Comparison of ENCODE assay signal across 26 cellular contexts in the genomic region with DNA sequence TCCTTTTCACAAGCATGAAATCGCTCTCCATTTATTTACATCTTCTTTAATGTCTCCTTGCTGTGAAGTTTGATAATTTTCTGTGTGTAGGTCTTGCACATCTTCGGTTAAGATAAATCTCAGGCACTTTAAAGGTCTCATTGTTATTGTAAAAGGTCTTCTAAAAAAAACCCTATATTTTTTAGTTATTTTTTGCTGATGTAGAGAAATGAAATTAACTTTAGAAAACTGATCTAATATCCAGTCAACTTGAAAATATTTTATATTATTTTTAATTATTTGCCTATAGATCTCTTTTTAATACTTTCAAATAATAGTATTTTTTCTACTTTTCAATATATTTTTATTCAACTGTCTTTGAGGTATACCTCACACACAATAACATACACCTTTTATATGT.
"Had no signal": no experiment of that assay in that cellular context is flagged by ENCODE, and none has a peak within 500 bp of the region (broad histone marks: within the 10 kb centered on the region; RNA-seq: fewer than 3 reads in every experiment).

No MANE protein-coding gene starts in this region.

- H3K27ac ChIP-seq: neutrophil, parathyroid adenoma, psoas muscle, skin epidermis, stomach, thoracic aorta, thyroid gland, tibial nerve, upper lobe of left lung, vagina had no signal

- H3K4me3 ChIP-seq: psoas muscle, skin epidermis, stomach, thoracic aorta, thyroid gland, tibial nerve, upper lobe of left lung, vagina had no signal

- DNase-seq: naive thymus-derived CD8-positive, alpha-beta T cell; nephron progenitor cell; nucleus accumbens; posterior cingulate gyrus; psoas muscle; right cardiac atrium; stimulated activated CD4-positive, alpha-beta T cell treated with anti-CD3 and anti-CD28 coated beads, Interleukin-15, amount 100 ng/mL, for 24 hours; stimulated activated CD4-positive, alpha-beta T cell treated with anti-CD3 and anti-CD28 coated beads, Interleukin-2, amount 100 ng/mL, for 24 hours; stimulated activated CD4-positive, alpha-beta T cell treated with anti-CD3 and anti-CD28 coated beads, Interleukin-2, amount 100 ng/mL, for 48 hours; stimulated activated CD4-positive, alpha-beta T cell treated with anti-CD3 and anti-CD28 coated beads, Interleukin-4, amount 100 ng/mL, for 24 hours; stimulated activated naive B cell treated with anti-CD40 and anti-IgM and Interleukin-4, amounts not matched to agents 10 μg/mL and 1 μg/mL and 100 μg/mL, for 72 hours; stimulated activated naive CD4-positive, alpha-beta T cell treated with Interleukin-2 at 50 U/mL for 16 hours; stomach; thyroid gland; trophoblast cell; upper lobe of left lung had no signal

- H3K27me3 ChIP-seq: thyroid gland, tibial nerve, upper lobe of left lung, vagina had no signal

- ATAC-seq: naive thymus-derived CD8-positive, alpha-beta T cell; natural killer cell treated with Interleukin-12 subunit alpha and Interleukin-12 subunit beta and Interleukin-15 and Interleukin-18, amount 100 ng/mL, for 72 hours; psoas muscle; right cardiac atrium; sciatic nerve; stimulated activated effector memory CD8-positive, alpha-beta T cell treated with anti-CD3 and anti-CD28 coated beads, Interleukin-12 subunit alpha, Interleukin-12 subunit beta, amount 100 ng/mL, for 72 hours; stimulated activated naive B cell treated with anti-CD40 and anti-IgM and Interleukin-4, amounts not matched to agents 10 μg/mL and 1 μg/mL and 100 μg/mL, for 72 hours had no signal

- H3K9ac ChIP-seq: parathyroid adenoma had no signal

- H3K9me3 ChIP-seq: neutrophil, thoracic aorta, thyroid gland, tibial nerve, vagina had no signal

- H3K79me2 ChIP-seq: parathyroid adenoma had no signal

- H3K4me1 ChIP-seq: parathyroid adenoma, psoas muscle, stomach, thyroid gland, tibial nerve, upper lobe of left lung, vagina had no signal

- H2AFZ ChIP-seq: parathyroid adenoma had no signal

- H3K36me3 ChIP-seq: neutrophil, stomach, thoracic aorta, thyroid gland, tibial nerve, upper lobe of left lung, vagina had no signal

- FAIRE-seq: urothelium cell line had no signal
